9 cellular contexts compared by ENCODE assay signal in the genomic region with DNA sequence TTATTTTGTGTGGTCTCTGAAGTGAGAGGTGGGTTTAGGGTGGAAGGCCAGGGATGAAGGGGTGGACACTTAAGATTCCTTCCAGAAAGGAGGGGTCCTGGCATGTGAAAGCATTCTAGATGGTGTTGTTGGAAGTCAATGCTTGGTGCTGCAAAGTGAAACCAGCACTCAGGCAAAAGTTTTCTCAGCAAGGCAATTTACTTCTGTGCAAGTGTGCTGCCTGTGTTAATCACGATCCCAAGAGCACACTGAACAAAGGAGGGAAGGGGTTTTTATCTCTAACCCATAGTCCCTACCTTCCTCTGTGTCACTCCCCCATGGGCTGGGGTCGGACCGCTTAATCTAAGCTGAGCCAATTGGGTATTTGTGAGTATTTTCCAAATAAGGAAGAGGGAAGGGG. TPM values are rescaled to one million over a fixed set of nuclear protein-coding genes. Genes with fewer than 3 reads are reported as not detected.
DNase-seq lines count a peak whose midpoint lies in the region; ATAC-seq and TF ChIP-seq lines count a peak whose summit lies in the region.
"Had no signal": no experiment of that assay in that cellular context is flagged by ENCODE, and none has a peak within 500 bp of the region (broad histone marks: within the 10 kb centered on the region; RNA-seq: fewer than 3 reads in every experiment).

No MANE protein-coding gene starts in this region.

- H3K36me3 Mint-ChIP-seq in central memory CD8-positive, alpha-beta T cell (ENCODE audit: insufficient read depth) = peaks cover 27% of the 10 kb centered on the region
- peaks cover 94% of the 10 kb centered on the region for H3K36me3 Mint-ChIP-seq in nephron (ENCODE audit: low read depth)

- H4K20me1 ChIP-seq in BLaER1 = no peaks in the 10 kb centered on the region

- H3K4me1 ChIP-seq in BLaER1 (peaks cover 5% of the 10 kb centered on the region; the same call in 1 of the 2 replicates), aorta (ENCODE audit: control insufficient read depth in 1 of 2, insufficient read depth in 2 of 2, low read length in 2 of 2) (no peaks in the 10 kb centered on the region)

- H3K9me3 Mint-ChIP-seq in central memory CD8-positive, alpha-beta T cell = peaks cover 59% of the 10 kb centered on the region
- H3K9me3 Mint-ChIP-seq in nephron = peaks cover 90% of the 10 kb centered on the region

- H3K27ac ChIP-seq in BLaER1 = no peak overlapping the region
- H3K27ac ChIP-seq in aorta (ENCODE audit: low read depth in 1 of 2, low read length in 2 of 2) = no peak overlapping the region

- in situ Hi-C loops in KBM-7 (cut with MboI; ENCODE audit: low pct_unique_long_range_greater_than_20kb, low sequenced_read_pairs) = no loop called here

- H3K4me1 Mint-ChIP-seq in central memory CD8-positive, alpha-beta T cell = peaks cover 38% of the 10 kb centered on the region
- peaks cover 14% of the 10 kb centered on the region for H3K4me1 Mint-ChIP-seq in nephron

- intact Hi-C loops in aorta (cut with DNase I) = no loop called here

- H3K27ac Mint-ChIP-seq in central memory CD8-positive, alpha-beta T cell (ENCODE audit: low read depth) = peak overlapping the region; percentile 12
- peak overlapping the region; percentile 60 to 92 (median 78) for H3K27ac Mint-ChIP-seq in nephron

- TF ChIP-seq CTCF in LNCaP clone FGC (IDR thresholded peaks at IDR 0.05; ENCODE audit: control insufficient read depth, extremely low read depth, insufficient read depth) = no peak
- no peak for TF ChIP-seq CTCF in nephron (IDR thresholded peaks at IDR 0.05; ENCODE audit: unreplicated experiment in 3 of 3)

- DNase-seq in LNCaP clone FGC (ENCODE audit: low read depth) = no peak
- DNase-seq in central memory CD8-positive, alpha-beta T cell (ENCODE audit: low spot score in 2 of 2) = no peak
- DNase-seq in NCI-H69 (lab: John Stamatoyannopoulos, UW) = no peak
- no peak for DNase-seq in aorta
- DNase-seq in KBM-7 = no peak
- DNase-seq: NCI-H2081 treated with DMSO at 0.1 percent for 48 hours had no signal

- WGBS in aorta, 2 donors = 97 to 99% methylated on average over 3 of the region's 3 CpGs

- H3K4me3 Mint-ChIP-seq in central memory CD8-positive, alpha-beta T cell = peak overlapping the region; percentile 79
- H3K4me3 Mint-ChIP-seq in nephron = peak overlapping the region; percentile 93 to 100 (median 94)

- H3K9ac ChIP-seq in BLaER1 = no peak overlapping the region

- H3K27me3 Mint-ChIP-seq in central memory CD8-positive, alpha-beta T cell = no peaks in the 10 kb centered on the region
- H3K27me3 Mint-ChIP-seq in nephron (ENCODE audit: low read depth) = peaks cover 4% of the 10 kb centered on the region

- H3K4me3 ChIP-seq in BLaER1 (peak overlapping the region; percentile 97), LNCaP clone FGC (ENCODE audit: low read depth, low read length) (peak overlapping the region; percentile 89), aorta (ENCODE audit: low read length in 2 of 2) (no peak overlapping the region)

- no peak for ATAC-seq in central memory CD8-positive, alpha-beta T cell (replicated peaks; ENCODE audit: extremely low read depth, poor library complexity, severe bottlenecking)
- ATAC-seq in HG03432 (IDR thresholded peaks at IDR 0.05; ENCODE audit: unreplicated experiment) (no peak), aorta (ENCODE audit: low FRiP score) (no peak)

- H3K36me3 ChIP-seq in BLaER1 = peaks cover 65% of the 10 kb centered on the region
- H3K36me3 ChIP-seq in aorta (ENCODE audit: control insufficient read depth in 1 of 2, insufficient read depth in 2 of 2, low read length in 1 of 2) = peaks cover 22 to 41% of the 10 kb centered on the region in 2 donors

- no peaks in the 10 kb centered on the region for H3K27me3 ChIP-seq in BLaER1
- no peaks in the 10 kb centered on the region for H3K27me3 ChIP-seq in aorta (ENCODE audit: control insufficient read depth in 1 of 2, insufficient read depth in 2 of 2, low read length in 1 of 2)

- H3K4me2 ChIP-seq in BLaER1 = peak overlapping the region; percentile 78

- H3K9me3 ChIP-seq in BLaER1 (peaks cover 76% of the 10 kb centered on the region), aorta (ENCODE audit: control insufficient read depth, low read length) (peaks cover 45% of the 10 kb centered on the region)

RNA-seq across cellular contexts. Expression of a gene that starts 1.3 kb away (rescaled TPM):
- total RNA-seq in aorta = 10 to 100 TPM; 13.1 to 16.6 TPM
- polyA plus RNA-seq in aorta = 1 to 10 TPM; 2.4 to 8.1 TPM

RNA-seq across cellular contexts. Expression of a gene that starts 15.7 kb away (rescaled TPM):
- 1 to 10 TPM; 2.3 to 2.5 TPM for total RNA-seq in aorta
- polyA plus RNA-seq in aorta = 1 to 10 TPM in 1 of 2 donors, not detected in 1; 1.6 TPM

RNA-seq across cellular contexts. Expression of a gene that starts 17.6 kb away (rescaled TPM):
- 10 to 100 TPM in 1 of 2 donors, 1 to 10 TPM in 1; 8.9 to 14.8 TPM for total RNA-seq in aorta
- polyA plus RNA-seq in aorta = 10 to 100 TPM in 1 of 2 donors, 1 to 10 TPM in 1; 1.3 to 10.2 TPM

RNA-seq across cellular contexts. Expression of a gene that starts 31.4 kb away (rescaled TPM):
- 1 to 10 TPM; 3.5 to 6.3 TPM for total RNA-seq in aorta
- polyA plus RNA-seq in aorta = 1 to 10 TPM in 1 of 2 donors, not detected in 1; 2.4 TPM

RNA-seq across cellular contexts. Expression of a gene that starts 36.6 kb away (rescaled TPM):
- 1 to 10 TPM; 4.0 to 6.1 TPM for total RNA-seq in aorta
- 1 to 10 TPM; 1.5 to 2.5 TPM for polyA plus RNA-seq in aorta

Comparison
In these comparisons a context has a peak if more than half of its experiments do, and no peak if none do; other contexts are left out.
1. H3K4me3 ChIP-seq: peak in BLaER1 (single experiment) and LNCaP clone FGC (single experiment); none in aorta (0 of 2).